Comparison of ENCODE assay signal across 15 cellular contexts in the genomic region with DNA sequence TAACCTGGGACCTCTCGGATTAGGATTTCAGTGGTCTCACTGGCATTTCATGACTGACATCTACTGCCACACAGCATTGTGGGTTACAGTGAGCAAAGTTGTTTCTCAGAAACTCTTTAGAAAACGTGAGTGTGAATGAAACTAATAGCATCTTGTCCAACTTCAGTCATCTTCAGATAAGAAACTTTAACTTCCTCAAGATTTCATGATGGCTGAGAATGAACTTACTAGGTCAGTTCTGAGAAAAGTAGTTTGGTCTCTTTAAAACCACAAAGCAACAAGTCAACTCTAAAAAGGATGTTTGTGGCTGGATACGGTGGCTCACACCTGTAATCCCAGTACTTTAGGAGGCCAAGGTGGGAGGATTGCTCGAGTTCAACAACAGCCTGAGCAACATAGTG. TPM values are rescaled to one million over a fixed set of nuclear protein-coding genes. Genes with fewer than 3 reads are reported as not detected.
DNase-seq lines count a peak whose midpoint lies in the region; ATAC-seq and TF ChIP-seq lines count a peak whose summit lies in the region.
"Had no signal": no experiment of that assay in that cellular context is flagged by ENCODE, and none has a peak within 500 bp of the region (broad histone marks: within the 10 kb centered on the region; RNA-seq: fewer than 3 reads in every experiment).

No MANE protein-coding gene starts in this region.

- peak; percentile 92 for ATAC-seq in GM18508 (IDR thresholded peaks at IDR 0.05; ENCODE audit: insufficient read depth, unreplicated experiment)
- ATAC-seq in GM19467 (IDR thresholded peaks at IDR 0.05; ENCODE audit: unreplicated experiment) = peak; percentile 76
- ATAC-seq in HG03025 (IDR thresholded peaks at IDR 0.05; ENCODE audit: low FRiP score, unreplicated experiment) = peak; percentile 55
- no peak for ATAC-seq in upper lobe of left lung (ENCODE audit: low FRiP score in 2 of 2)
- ATAC-seq: body of pancreas, GM23338, left lung had no signal

- H3K27me3 ChIP-seq in upper lobe of left lung = no peaks in the 10 kb centered on the region
- H3K27me3 ChIP-seq: body of pancreas, left lung, MG63 had no signal

- no peak overlapping the region for H3K4me3 ChIP-seq in upper lobe of left lung
- H3K4me3 ChIP-seq: body of pancreas, GM23338, left lung, MG63, PC-9 had no signal

- 63 to 68% methylated on average over 4 of the region's 4 CpGs for WGBS in upper lobe of left lung, 2 donors

- peak; percentile 62 for DNase-seq in T-helper 2 cell treated with Interferon-gamma antibody and Interleukin-4, amounts not matched to agents 5 μg/mL and 100 μg/mL, for 36 hours (ENCODE audit: low spot score)
- no peak for DNase-seq in DMS114 treated with DMSO at 0.1 percent for 48 hours (lab: John Stamatoyannopoulos, UW; ENCODE audit: unreplicated experiment)
- no peak for DNase-seq in upper lobe of left lung
- DNase-seq in activated gamma-delta T cell (lab: John Stamatoyannopoulos, UW) = no peak
- DNase-seq in DMS79 (lab: John Stamatoyannopoulos, UW) = no peak
- DNase-seq: activated CD4-positive, CD25-positive, alpha-beta regulatory T cell; body of pancreas; Calu3; left lung; MG63; PC-9 had no signal

- no peak for TF ChIP-seq EP300 in upper lobe of left lung (IDR thresholded peaks at IDR 0.05)

- no peaks in the 10 kb centered on the region for H3K9me3 ChIP-seq in upper lobe of left lung
- H3K9me3 ChIP-seq: body of pancreas, left lung, MG63 had no signal

- H3K36me3 ChIP-seq in upper lobe of left lung = no peaks in the 10 kb centered on the region
- H3K36me3 ChIP-seq: left lung, MG63 had no signal

- H3K4me3 Mint-ChIP-seq in T-helper 2 cell treated with Interferon-gamma antibody and Interleukin-4, amounts not matched to agents 5 μg/mL and 100 μg/mL, for 36 hours = peak overlapping the region; percentile 18
- H3K4me3 Mint-ChIP-seq: GM23338 had no signal

- H3K27me3 Mint-ChIP-seq in T-helper 2 cell treated with Interferon-gamma antibody and Interleukin-4, amounts not matched to agents 5 μg/mL and 100 μg/mL, for 36 hours (ENCODE audit: low read depth) = peaks cover 20% of the 10 kb centered on the region

- H3K36me3 Mint-ChIP-seq in T-helper 2 cell treated with Interferon-gamma antibody and Interleukin-4, amounts not matched to agents 5 μg/mL and 100 μg/mL, for 36 hours (ENCODE audit: low read depth) = peaks cover 4% of the 10 kb centered on the region

- no peak for TF ChIP-seq CTCF in upper lobe of left lung (IDR thresholded peaks at IDR 0.05)

- no peaks in the 10 kb centered on the region for H3K4me1 ChIP-seq in upper lobe of left lung
- H3K4me1 ChIP-seq: left lung had no signal

- H3K9me3 Mint-ChIP-seq in T-helper 2 cell treated with Interferon-gamma antibody and Interleukin-4, amounts not matched to agents 5 μg/mL and 100 μg/mL, for 36 hours = no peaks in the 10 kb centered on the region
- H3K9me3 Mint-ChIP-seq: GM23338 had no signal

- peaks cover 41% of the 10 kb centered on the region for H3K4me1 Mint-ChIP-seq in T-helper 2 cell treated with Interferon-gamma antibody and Interleukin-4, amounts not matched to agents 5 μg/mL and 100 μg/mL, for 36 hours (ENCODE audit: low read depth)

- no peak for TF ChIP-seq POLR2A in upper lobe of left lung (IDR thresholded peaks at IDR 0.05)

- no peak overlapping the region for H3K27ac ChIP-seq in upper lobe of left lung
- H3K27ac ChIP-seq: body of pancreas, left lung, PC-9 had no signal

- H3K27ac Mint-ChIP-seq in T-helper 2 cell treated with Interferon-gamma antibody and Interleukin-4, amounts not matched to agents 5 μg/mL and 100 μg/mL, for 36 hours = peak overlapping the region; percentile 69
- H3K27ac Mint-ChIP-seq: GM23338 had no signal

RNA-seq across cellular contexts. Expression of gene HOMER2, which starts 14.2 kb away (rescaled TPM):
- total RNA-seq in upper lobe of left lung = 10 to 100 TPM; 11.3 to 76.5 (median 26.5) TPM

RNA-seq across cellular contexts. Expression of gene RAMAC, which starts 19.3 kb away (rescaled TPM):
- total RNA-seq in upper lobe of left lung = 10 to 100 TPM in 4 of 6 donors, 1 to 10 TPM in 1, not detected in 1; 9.1 to 24.6 (median 17.6) TPM

RNA-seq across cellular contexts. Expression of gene C15orf40, which starts 44.8 kb away (rescaled TPM):
- 10 to 100 TPM in 5 of 6 donors, 1 to 10 TPM in 1; 8.6 to 27.5 (median 16.8) TPM for total RNA-seq in upper lobe of left lung

Comparison
In these comparisons a context has a peak if more than half of its experiments do, and no peak if none do; other contexts are left out.
1. ATAC-seq: peak in GM18508 (single experiment), GM19467 (single experiment) and HG03025 (single experiment); none in upper lobe of left lung (0 of 2).